ENCODE assay signal across 1 cellular context in the genomic region with DNA sequence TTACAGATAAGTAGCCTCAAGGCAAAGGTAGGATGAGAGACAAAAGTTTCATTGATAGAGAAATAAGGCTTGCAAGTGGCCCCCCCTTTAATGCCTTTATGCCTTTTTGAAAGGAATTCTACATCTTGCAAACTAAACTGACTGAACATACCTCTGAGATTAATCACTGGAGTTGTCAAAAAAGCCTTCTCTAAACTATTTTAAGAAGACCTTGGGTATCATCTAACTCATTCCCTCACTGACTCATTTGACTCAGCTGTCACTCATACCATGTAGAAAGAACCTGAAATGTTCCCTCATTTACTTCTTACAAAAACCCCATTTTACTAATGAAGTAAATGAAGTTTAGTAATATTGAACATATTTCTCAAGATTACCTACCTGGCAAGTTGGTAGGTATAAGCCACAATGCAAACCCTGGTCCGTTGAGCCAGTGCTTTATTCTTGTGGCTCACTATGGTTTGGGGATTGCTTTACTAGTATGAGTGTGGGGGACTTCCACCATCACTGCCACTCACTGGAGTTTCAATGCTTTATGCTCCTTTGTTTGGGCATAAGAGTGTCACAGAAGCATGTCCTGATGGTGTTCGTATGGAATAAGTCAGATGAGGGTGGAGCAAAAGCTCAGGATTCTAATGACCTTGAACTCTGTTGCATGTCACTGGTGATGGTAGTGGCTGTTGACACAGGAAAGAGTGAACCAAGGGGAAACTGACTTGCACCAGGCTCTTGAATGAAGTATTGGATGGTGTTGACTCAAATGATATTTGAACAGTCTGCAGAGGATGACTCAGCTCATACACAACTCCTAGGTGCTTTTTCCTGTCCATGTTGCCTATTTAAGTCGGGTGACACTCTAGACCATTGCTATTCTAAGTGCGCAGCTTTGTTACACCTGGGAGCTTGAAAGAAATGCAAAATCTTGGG.
TF ChIP-seq lines count a peak whose summit lies in the region.

No MANE protein-coding gene starts in this region.

TF ChIP-seq in SK-N-SH treated with all-trans-retinoic acid at 6 μM for 48 hours, 23 proteins besides CTCF, POLR2A, EP300 and RAD21 (continued from another document):
- TF ChIP-seq, protein P1, sequence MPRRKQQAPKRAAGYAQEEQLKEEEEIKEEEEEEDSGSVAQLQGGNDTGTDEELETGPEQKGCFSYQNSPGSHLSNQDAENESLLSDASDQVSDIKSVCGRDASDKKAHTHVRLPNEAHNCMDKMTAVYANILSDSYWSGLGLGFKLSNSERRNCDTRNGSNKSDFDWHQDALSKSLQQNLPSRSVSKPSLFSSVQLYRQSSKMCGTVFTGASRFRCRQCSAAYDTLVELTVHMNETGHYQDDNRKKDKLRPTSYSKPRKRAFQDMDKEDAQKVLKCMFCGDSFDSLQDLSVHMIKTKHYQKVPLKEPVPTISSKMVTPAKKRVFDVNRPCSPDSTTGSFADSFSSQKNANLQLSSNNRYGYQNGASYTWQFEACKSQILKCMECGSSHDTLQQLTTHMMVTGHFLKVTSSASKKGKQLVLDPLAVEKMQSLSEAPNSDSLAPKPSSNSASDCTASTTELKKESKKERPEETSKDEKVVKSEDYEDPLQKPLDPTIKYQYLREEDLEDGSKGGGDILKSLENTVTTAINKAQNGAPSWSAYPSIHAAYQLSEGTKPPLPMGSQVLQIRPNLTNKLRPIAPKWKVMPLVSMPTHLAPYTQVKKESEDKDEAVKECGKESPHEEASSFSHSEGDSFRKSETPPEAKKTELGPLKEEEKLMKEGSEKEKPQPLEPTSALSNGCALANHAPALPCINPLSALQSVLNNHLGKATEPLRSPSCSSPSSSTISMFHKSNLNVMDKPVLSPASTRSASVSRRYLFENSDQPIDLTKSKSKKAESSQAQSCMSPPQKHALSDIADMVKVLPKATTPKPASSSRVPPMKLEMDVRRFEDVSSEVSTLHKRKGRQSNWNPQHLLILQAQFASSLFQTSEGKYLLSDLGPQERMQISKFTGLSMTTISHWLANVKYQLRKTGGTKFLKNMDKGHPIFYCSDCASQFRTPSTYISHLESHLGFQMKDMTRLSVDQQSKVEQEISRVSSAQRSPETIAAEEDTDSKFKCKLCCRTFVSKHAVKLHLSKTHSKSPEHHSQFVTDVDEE (CRISPR knock-in tag; IDR thresholded peaks at IDR 0.05), result no peak
- TF ChIP-seq ZFP3 (CRISPR knock-in tag; IDR thresholded peaks at IDR 0.05), result no peak
- TF ChIP-seq GLIS3 (CRISPR knock-in tag; IDR thresholded peaks at IDR 0.05), result no peak
- no peak for TF ChIP-seq SNAI2 (CRISPR knock-in tag; IDR thresholded peaks at IDR 0.05)
- no peak for TF ChIP-seq RARB (CRISPR knock-in tag; IDR thresholded peaks at IDR 0.05)
- TF ChIP-seq ZFP30 (CRISPR knock-in tag; IDR thresholded peaks at IDR 0.05), result no peak
- TF ChIP-seq ZNF70 (CRISPR knock-in tag; IDR thresholded peaks at IDR 0.05), result no peak
- no peak for TF ChIP-seq ARNTL (CRISPR knock-in tag; IDR thresholded peaks at IDR 0.05; ENCODE audit: borderline replicate concordance, low read depth)
- TF ChIP-seq PPARA (CRISPR knock-in tag; IDR thresholded peaks at IDR 0.05; ENCODE audit: borderline replicate concordance), result no peak
TF ChIP-seq in SK-N-SH treated with all-trans-retinoic acid at 6 μM for 48 hours: peak in this region for 0.
